In genomic region chr1:231049121-231049979, GRCh38 we compare ENCODE assay signal across 14 cellular contexts.
"Had no signal": no experiment of that assay in that cellular context is flagged by ENCODE, and none has a peak within 500 bp of the region (broad histone marks: within the 10 kb centered on the region; RNA-seq: fewer than 3 reads in every experiment).

No MANE protein-coding gene starts in this region.

- DNase-seq: activated CD4-positive, alpha-beta T cell treated with anti-CD3 and anti-CD28 coated beads for 4 hours; activated CD8-positive, alpha-beta memory T cell treated with anti-CD3 and anti-CD28 coated beads, Interleukin-2, amount 50 U/mL, for 48 hours; activated CD8-positive, alpha-beta T cell treated with anti-CD3 and anti-CD28 coated beads, Interleukin-2, amount 10 ng/mL, durations not matched to agents 7 days and 5 days; aorta; heart right ventricle; islet precursor cell; mesendoderm; sigmoid colon; stimulated activated CD4-positive, alpha-beta T cell treated with anti-CD3 and anti-CD28 coated beads, Interleukin-2, amount 100 ng/mL, for 24 hours; stimulated activated naive CD4-positive, alpha-beta T cell had no signal

- H3K9me3 ChIP-seq: suprapubic skin had no signal

- H3K27ac Mint-ChIP-seq: activated CD8-positive, alpha-beta T cell treated with anti-CD3 and anti-CD28 coated beads, Interleukin-2, amount 10 ng/mL, durations not matched to agents 7 days and 5 days; T-helper 2 cell treated with Interferon-gamma antibody and Interleukin-4, amounts not matched to agents 5 μg/mL and 100 μg/mL, for 36 hours had no signal

- H3K27me3 ChIP-seq: sigmoid colon had no signal

- H3K4me3 ChIP-seq: heart right ventricle, sigmoid colon, suprapubic skin had no signal

- H3K4me3 Mint-ChIP-seq: activated CD8-positive, alpha-beta T cell treated with anti-CD3 and anti-CD28 coated beads, Interleukin-2, amount 10 ng/mL, durations not matched to agents 7 days and 5 days; neural crest cell; T-helper 2 cell treated with Interferon-gamma antibody and Interleukin-4, amounts not matched to agents 5 μg/mL and 100 μg/mL, for 36 hours had no signal

- FAIRE-seq: frontal cortex had no signal

- H3K36me3 ChIP-seq: heart right ventricle, sigmoid colon, suprapubic skin had no signal

- H3K27ac ChIP-seq: heart right ventricle, sigmoid colon, suprapubic skin had no signal
